In the genomic region with DNA sequence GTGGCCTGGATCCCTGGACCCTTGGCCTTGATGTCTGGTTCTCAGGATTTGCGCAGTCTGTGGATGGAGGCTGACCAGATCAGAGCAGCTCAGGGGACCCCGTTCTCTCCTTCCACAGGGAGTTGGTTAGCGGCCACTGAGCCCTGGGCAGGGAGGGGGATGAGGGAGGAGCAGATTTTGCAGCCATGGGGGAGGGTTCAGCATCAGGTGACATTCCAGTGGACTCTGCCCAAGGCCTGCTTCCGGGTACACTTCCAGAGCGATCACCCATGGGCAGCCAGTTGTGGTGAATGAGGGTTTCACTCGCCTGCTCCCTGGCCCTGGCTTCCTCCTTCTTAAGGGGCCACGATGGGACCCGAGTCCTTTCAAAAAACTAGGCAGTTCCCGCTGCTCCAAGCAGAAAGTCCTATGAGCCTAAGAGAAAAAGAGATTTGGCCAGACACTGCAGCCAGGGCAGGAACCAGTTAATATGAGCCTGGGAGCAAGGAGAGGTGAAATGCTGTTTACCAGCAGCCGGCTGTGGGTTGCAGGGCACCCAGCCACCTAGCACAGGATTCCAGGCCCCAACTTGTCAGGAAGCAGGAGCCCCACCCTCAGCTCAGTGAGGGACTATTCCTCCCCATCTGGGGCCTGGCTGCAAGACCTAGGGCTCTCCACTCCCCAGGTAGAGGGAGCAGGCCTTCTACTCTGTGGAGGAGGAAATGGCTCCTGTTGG, we compare ENCODE assay signal across 14 cellular contexts. TPM values are rescaled to one million over a fixed set of nuclear protein-coding genes. Genes with fewer than 3 reads are reported as not detected.
DNase-seq lines count a peak whose midpoint lies in the region; ATAC-seq and TF ChIP-seq lines count a peak whose summit lies in the region.
"Had no signal": no experiment of that assay in that cellular context is flagged by ENCODE, and none has a peak within 500 bp of the region (broad histone marks: within the 10 kb centered on the region; RNA-seq: fewer than 3 reads in every experiment).

No MANE protein-coding gene starts in this region.

- no peaks in the 10 kb centered on the region for H3K36me3 Mint-ChIP-seq in natural killer cell
- H3K36me3 Mint-ChIP-seq: activated naive CD8-positive, alpha-beta T cell treated with anti-CD3 and anti-CD28 coated beads, Interleukin-2, amount 10 ng/mL, durations not matched to agents 7 days and 5 days had no signal

- H3K4me1 Mint-ChIP-seq in natural killer cell = peaks cover 7 to 17% of the 10 kb centered on the region in 2 donors

- intact Hi-C loops in natural killer cell (cut with micrococcal nuclease) = no loop called here
- intact Hi-C loops in sciatic nerve (cut with DNase I) = loop anchor here (5.0 kb wide), 1 partner anchor 1635 kb away; no protein-coding TSS in a partner anchor

- TF ChIP-seq CTCF in 22Rv1 (IDR thresholded peaks at IDR 0.05) (no peak), cardiac muscle cell (IDR thresholded peaks at IDR 0.05; ENCODE audit: low read depth, low read length) (no peak), natural killer cell (IDR thresholded peaks at IDR 0.05) (no peak)

- no peaks in the 10 kb centered on the region for H3K27me3 ChIP-seq in cardiac muscle cell
- peaks cover 6% of the 10 kb centered on the region for H3K27me3 ChIP-seq in mucosa of stomach (ENCODE audit: control insufficient read depth, insufficient read depth, low read length)

- H3K9ac ChIP-seq in mucosa of stomach (ENCODE audit: low read length) = peak overlapping the region; percentile 10

- H3K27ac ChIP-seq in 22Rv1 (0 out of 2 replicates have a peak overlapping the region, but pooled peaks have one; percentile 12), cardiac muscle cell (peak overlapping the region; percentile 88)

- no peaks in the 10 kb centered on the region for H3K9me3 Mint-ChIP-seq in natural killer cell
- H3K9me3 Mint-ChIP-seq: activated naive CD8-positive, alpha-beta T cell treated with anti-CD3 and anti-CD28 coated beads, Interleukin-2, amount 10 ng/mL, durations not matched to agents 7 days and 5 days had no signal

- peaks cover 9 to 34% of the 10 kb centered on the region in 2 donors for H3K27me3 Mint-ChIP-seq in natural killer cell (ENCODE audit: low read depth in 2 of 2)

- H3K4me1 ChIP-seq in cardiac muscle cell (ENCODE audit: low read depth) (peaks cover 24% of the 10 kb centered on the region), mucosa of stomach (ENCODE audit: control insufficient read depth, insufficient read depth, low read length) (peaks cover 49% of the 10 kb centered on the region)

- in situ Hi-C loops in KBM-7 (cut with MboI; ENCODE audit: low pct_unique_long_range_greater_than_20kb, low sequenced_read_pairs) = no loop called here

- no peaks in the 10 kb centered on the region for H3K9me3 ChIP-seq in cardiac muscle cell (ENCODE audit: low read depth)
- H3K9me3 ChIP-seq in mucosa of stomach (ENCODE audit: control insufficient read depth, low read length) = no peaks in the 10 kb centered on the region

- H3K36me3 ChIP-seq in cardiac muscle cell (no peaks in the 10 kb centered on the region), mucosa of stomach (ENCODE audit: control insufficient read depth, insufficient read depth, low read length) (no peaks in the 10 kb centered on the region)

- H3K27ac Mint-ChIP-seq in natural killer cell = no peak overlapping the region
- H3K27ac Mint-ChIP-seq: activated naive CD8-positive, alpha-beta T cell treated with anti-CD3 and anti-CD28 coated beads, Interleukin-2, amount 10 ng/mL, durations not matched to agents 7 days and 5 days; stimulated activated naive B cell treated with anti-CD40 and anti-IgM and Interleukin-4, amounts not matched to agents 10 μg/mL and 1 μg/mL and 100 μg/mL, for 72 hours had no signal

- ATAC-seq in natural killer cell (no peak), sciatic nerve (no peak)
- ATAC-seq: stimulated activated naive B cell treated with anti-CD40 and anti-IgM and Interleukin-4, amounts not matched to agents 10 μg/mL and 1 μg/mL and 100 μg/mL, for 72 hours had no signal

- H3K4me3 Mint-ChIP-seq in natural killer cell = no peak overlapping the region
- H3K4me3 Mint-ChIP-seq: activated naive CD8-positive, alpha-beta T cell treated with anti-CD3 and anti-CD28 coated beads, Interleukin-2, amount 10 ng/mL, durations not matched to agents 7 days and 5 days; stimulated activated naive B cell treated with anti-CD40 and anti-IgM and Interleukin-4, amounts not matched to agents 10 μg/mL and 1 μg/mL and 100 μg/mL, for 72 hours had no signal

- peak; percentile 55 for DNase-seq in NCI-H69 (lab: John Stamatoyannopoulos, UW)
- peak in 1 of 2 donors; percentile 59 for DNase-seq in cardiac muscle cell (ENCODE audit: low read depth in 1 of 2, low spot score in 1 of 2)
- no peak for DNase-seq in KBM-7
- DNase-seq in natural killer cell = no peak
- no peak for DNase-seq in stimulated activated CD8-positive, alpha-beta memory T cell treated with anti-CD3 and anti-CD28 coated beads, Interleukin-4, amount 100 ng/mL, for 48 hours
- no peak for DNase-seq in sciatic nerve (ENCODE audit: low spot score)
- DNase-seq: activated CD4-positive, alpha-beta T cell treated with anti-CD3 and anti-CD28 coated beads, Interleukin-2, amount 50 U/mL, for 1 hour; activated naive CD8-positive, alpha-beta T cell treated with anti-CD3 and anti-CD28 coated beads, Interleukin-2, amount 10 ng/mL, durations not matched to agents 7 days and 5 days; GF-D8; stimulated activated CD4-positive, alpha-beta T cell treated with anti-CD3 and anti-CD28 coated beads, Interleukin-12 subunit alpha, Interleukin-12 subunit beta, amount 100 ng/mL, for 4 hours; stimulated activated naive B cell treated with anti-CD40 and anti-IgM and Interleukin-4, amounts not matched to agents 10 μg/mL and 1 μg/mL and 100 μg/mL, for 72 hours had no signal

- H3K4me3 ChIP-seq in cardiac muscle cell (no peak overlapping the region), mucosa of stomach (ENCODE audit: low read length) (no peak overlapping the region)

RNA-seq across cellular contexts. Expression of a gene that starts 4.7 kb away (rescaled TPM):
- total RNA-seq in cardiac muscle cell = 114 and 125 TPM in 2 replicates
- 106 and 117 TPM in 2 replicates for polyA plus RNA-seq in cardiac muscle cell
- under 1 TPM; 0.26 to 0.60 (median 0.29) TPM for total RNA-seq in natural killer cell
- 62.9 TPM for total RNA-seq in sciatic nerve
- total RNA-seq: activated naive CD8-positive, alpha-beta T cell treated with anti-CD3 and anti-CD28 coated beads, Interleukin-2, amount 10 ng/mL, durations not matched to agents 7 days and 5 days had no signal

RNA-seq across cellular contexts. Expression of a gene that starts 39.2 kb away (rescaled TPM):
- total RNA-seq in cardiac muscle cell = 2.7 and 4.2 TPM in 2 replicates
- polyA plus RNA-seq in cardiac muscle cell = 2.6 and 2.8 TPM in 2 replicates
- 100 to 1,000 TPM; 287 to 370 (median 295) TPM for total RNA-seq in natural killer cell
- 13.0 TPM for total RNA-seq in sciatic nerve

RNA-seq across cellular contexts. Expression of a gene that starts 59.9 kb away (rescaled TPM):
- total RNA-seq in cardiac muscle cell (not detected in 2 replicates), natural killer cell (not detected), sciatic nerve (1.1 TPM)
- polyA plus RNA-seq in cardiac muscle cell = not detected in 2 replicates
- total RNA-seq: activated naive CD8-positive, alpha-beta T cell treated with anti-CD3 and anti-CD28 coated beads, Interleukin-2, amount 10 ng/mL, durations not matched to agents 7 days and 5 days; lower leg skin had no signal

Comparison
In these comparisons a context has a peak if more than half of its experiments do, and no peak if none do; other contexts are left out.
1. RNA of a gene that starts 4.7 kb away (total RNA-seq): 114 to 125 TPM in cardiac muscle cell and 62.9 TPM in sciatic nerve (single experiment); 0.26 to 0.60 TPM in natural killer cell; every median in the first group is over 10 times any median in the second.
2. RNA of a gene that starts 39.2 kb away (total RNA-seq): 287 to 370 TPM in natural killer cell; 13.0 TPM in sciatic nerve (single experiment) and 2.7 to 4.2 TPM in cardiac muscle cell; every median in the first group is over 10 times any median in the second.